Comparison of ENCODE assay signal across 12 cellular contexts in the genomic region with DNA sequence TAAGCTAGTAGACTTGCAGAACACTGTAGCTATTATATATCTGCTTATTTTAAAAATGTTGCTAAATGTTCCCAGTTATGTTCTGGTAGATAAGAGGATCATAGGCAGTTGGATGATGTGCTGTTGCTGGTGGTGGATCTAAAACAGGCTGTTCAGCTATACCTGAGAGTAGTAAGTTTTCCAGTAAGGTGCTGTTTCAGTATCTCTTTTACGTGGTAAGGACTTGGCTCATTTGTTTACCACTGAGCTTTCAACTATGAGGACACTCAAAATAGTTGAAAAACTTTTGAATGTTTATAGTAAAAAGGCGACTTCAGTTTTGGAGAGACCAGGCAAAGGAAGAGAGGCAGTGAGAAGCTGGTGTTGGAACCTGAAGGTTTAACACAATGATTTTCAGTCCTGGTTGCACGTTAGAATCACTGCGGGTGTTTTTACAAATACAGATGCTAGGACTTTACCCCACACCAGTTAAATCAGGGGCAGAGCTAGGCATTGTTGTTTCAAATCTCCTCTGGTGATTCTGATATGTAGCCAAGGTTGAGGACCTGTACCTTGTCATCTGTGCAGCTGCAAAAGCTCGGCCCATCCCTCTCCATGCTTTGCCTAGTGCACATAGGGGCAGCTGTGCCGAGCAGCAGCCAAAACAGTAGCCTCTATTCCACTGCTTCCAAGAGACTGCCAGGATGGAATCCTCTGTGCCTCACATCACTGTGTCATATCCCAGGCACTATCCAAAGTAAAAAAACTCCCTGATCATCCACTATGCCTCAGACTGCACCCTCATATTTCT.
DNase-seq lines count a peak whose midpoint lies in the region; ATAC-seq and TF ChIP-seq lines count a peak whose summit lies in the region.
"Had no signal": no experiment of that assay in that cellular context is flagged by ENCODE, and none has a peak within 500 bp of the region (broad histone marks: within the 10 kb centered on the region; RNA-seq: fewer than 3 reads in every experiment).

No MANE protein-coding gene starts in this region.

- in situ Hi-C loops in HAP-1 (cut with MboI; ENCODE audit: low sequenced_read_pairs), result no loop called here

- ATAC-seq in GM19328 (IDR thresholded peaks at IDR 0.05; ENCODE audit: unreplicated experiment) (peak; percentile 88), HG02943 (IDR thresholded peaks at IDR 0.05; ENCODE audit: low read depth, unreplicated experiment) (peak; percentile 79)

- CTCF ChIA-PET in A673 (lab: Charles Lee) (no interaction called here), OCI-LY7 (lab: Charles Lee; ENCODE audit: unreplicated experiment) (no interaction called here)

- no peaks in the 10 kb centered on the region for H3K27me3 ChIP-seq in A673 (replicated peaks; ENCODE audit: insufficient read depth, low read depth, low read length, poor library complexity)
- H3K27me3 ChIP-seq in HAP-1 (ENCODE audit: low read depth), result no peaks in the 10 kb centered on the region
- H3K27me3 ChIP-seq: upper lobe of left lung had no signal

- intact Hi-C loops in A673 (cut with micrococcal nuclease; ENCODE audit: unreplicated experiment), result loop anchor here (5.0 kb wide), 2 partner anchors 50 to 570 kb away; no protein-coding TSS in a partner anchor
- intact Hi-C loops in OCI-LY7 (cut with micrococcal nuclease; ENCODE audit: unreplicated experiment), result no loop called here

- no peak overlapping the region for H2AFZ ChIP-seq in OCI-LY7 (ENCODE audit: low read length)

- no peak overlapping the region for H3K4me3 ChIP-seq in A673 (ENCODE audit: low read depth, low read length, poor library complexity, severe bottlenecking)
- H3K4me3 ChIP-seq in OCI-LY7 (ENCODE audit: low read depth, low read length, poor library complexity, severe bottlenecking), result no peak overlapping the region
- no peak overlapping the region for H3K4me3 ChIP-seq in HAP-1
- H3K4me3 ChIP-seq: upper lobe of left lung had no signal

- H3K9me2 ChIP-seq in OCI-LY7 (ENCODE audit: insufficient read depth, low read length), result no peaks in the 10 kb centered on the region

- POLR2A ChIA-PET in A673 (lab: Charles Lee; ENCODE audit: low non-redundant PET), result no interaction called here
- POLR2A ChIA-PET in OCI-LY7 (lab: Charles Lee), result interaction anchor here (0.6 to 1.2 kb wide), 3 partner anchors 8 to 191 kb away, joined by 3 to 5 read pairs (median 4); no protein-coding TSS in a partner anchor

- BruUV-seq in A673 (replicated peaks; lab: Mats Ljungman, UMichigan), result no TSS peak
- BruUV-seq in OCI-LY7 (replicated peaks; lab: Mats Ljungman, UMichigan), result no TSS peak

- H3K27ac ChIP-seq in A673 (ENCODE audit: low read depth, low read length, poor library complexity, severe bottlenecking) (peak overlapping the region; percentile 91), OCI-LY7 (ENCODE audit: low read depth, low read length, poor library complexity, severe bottlenecking) (no peak overlapping the region)
- H3K27ac ChIP-seq: upper lobe of left lung had no signal

- peaks cover 35% of the 10 kb centered on the region for H3K4me1 ChIP-seq in A673 (ENCODE audit: insufficient read depth, low read length, poor library complexity, severe bottlenecking)
- H3K4me1 ChIP-seq in OCI-LY7 (ENCODE audit: insufficient read depth, low read length, poor library complexity, severe bottlenecking), result peaks cover 5% of the 10 kb centered on the region
- no peaks in the 10 kb centered on the region for H3K4me1 ChIP-seq in HAP-1

- peaks cover 52% of the 10 kb centered on the region; the same call in 1 of the 2 replicates for H3K79me2 ChIP-seq in OCI-LY7 (ENCODE audit: insufficient read depth, low read depth, low read length)

- H4K20me1 ChIP-seq in OCI-LY7 (ENCODE audit: insufficient read depth, low read length), result no peaks in the 10 kb centered on the region

- DNase-seq in A673 (ENCODE audit: low spot score) (no peak), OCI-LY7 (ENCODE audit: low spot score) (no peak), GM03348 (ENCODE audit: low spot score) (no peak), HAP-1 (ENCODE audit: low spot score in 2 of 2) (no peak)
- no peak for DNase-seq in activated effector memory CD4-positive, alpha-beta T cell treated with Interleukin-2 at 50 U/mL for 16 hours
- no peak for DNase-seq in activated T-cell treated with anti-CD3 and anti-CD28 coated beads, Interleukin-2, amount 50 U/mL, for 1 hour
- DNase-seq: ACHN; activated naive CD4-positive, alpha-beta T cell treated with Interleukin-2 at 50 U/mL for 16 hours; T-helper 1 cell; upper lobe of left lung had no signal

- peaks cover 5% of the 10 kb centered on the region for H3K9me3 ChIP-seq in A673 (ENCODE audit: low read depth, low read length, poor library complexity, severe bottlenecking)
- H3K9me3 ChIP-seq in OCI-LY7 (ENCODE audit: low read length), result peaks cover 24% of the 10 kb centered on the region; the same call in 1 of the 2 replicates
- no peaks in the 10 kb centered on the region for H3K9me3 ChIP-seq in HAP-1
- H3K9me3 ChIP-seq: upper lobe of left lung had no signal

- H3K36me3 ChIP-seq in A673 (ENCODE audit: insufficient read depth, low read length, poor library complexity, severe bottlenecking), result peaks cover 4% of the 10 kb centered on the region
- H3K36me3 ChIP-seq in OCI-LY7 (ENCODE audit: insufficient read depth, low read length), result peaks cover 72% of the 10 kb centered on the region
- H3K36me3 ChIP-seq in HAP-1 (replicated peaks), result no peaks in the 10 kb centered on the region
- H3K36me3 ChIP-seq: upper lobe of left lung had no signal

- H3K4me2 ChIP-seq in OCI-LY7 (ENCODE audit: low read length), result peak overlapping the region; percentile 12; the same call in 1 of the 2 replicates

- TF ChIP-seq CTCF in A673 (conservative IDR thresholded peaks at IDR 0.05; ENCODE audit: low read depth, low read length) (no peak), OCI-LY7 (conservative IDR thresholded peaks at IDR 0.05; ENCODE audit: low read length) (no peak)
